Comparison of ENCODE assay signal across 22 cellular contexts in the genomic region with DNA sequence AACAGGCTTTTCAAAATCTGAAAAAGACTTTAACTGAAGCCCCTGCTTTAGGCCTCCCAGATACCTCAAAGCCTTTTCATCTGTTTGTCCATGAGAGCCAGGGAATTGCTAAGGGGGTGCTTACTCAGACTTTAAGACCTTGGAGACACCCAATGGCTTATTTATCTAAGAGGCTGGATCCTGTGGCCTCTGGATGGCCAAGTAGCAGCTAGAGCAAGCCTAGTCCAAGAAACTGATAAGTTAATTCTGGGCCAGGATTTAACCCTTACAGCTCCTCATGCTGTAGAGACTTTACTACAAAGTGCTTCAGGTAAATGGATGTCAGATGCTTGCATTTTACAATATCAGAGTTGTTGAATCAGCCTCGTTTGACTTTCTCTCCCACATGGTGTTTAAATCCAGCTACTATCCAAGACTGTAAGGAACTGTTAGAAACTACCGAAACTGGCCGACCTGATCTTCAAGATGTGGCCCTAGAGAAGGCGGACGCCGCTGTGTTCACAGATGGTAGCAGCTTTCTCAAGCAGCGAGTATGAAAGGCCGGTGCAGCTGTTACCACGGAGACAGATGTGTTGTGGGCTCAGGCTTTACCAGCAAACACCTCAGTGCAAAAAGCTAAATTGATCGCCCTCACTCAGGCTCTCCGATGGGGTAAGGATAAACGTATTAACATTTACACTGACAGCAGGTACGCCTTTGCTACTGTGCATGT. TPM values are rescaled to one million over a fixed set of nuclear protein-coding genes. Genes with fewer than 3 reads are reported as not detected.
DNase-seq lines count a peak whose midpoint lies in the region; ATAC-seq lines count a peak whose summit lies in the region.
"Had no signal": no experiment of that assay in that cellular context is flagged by ENCODE, and none has a peak within 500 bp of the region (broad histone marks: within the 10 kb centered on the region; RNA-seq: fewer than 3 reads in every experiment).

No MANE protein-coding gene starts in this region.

- H2AFZ ChIP-seq in neuronal stem cell (ENCODE audit: low read length) = no peak overlapping the region
- H2AFZ ChIP-seq: parathyroid adenoma had no signal

- H3K27me3 ChIP-seq in CD8-positive, alpha-beta memory T cell (ENCODE audit: insufficient read depth, low read length, poor library complexity, severe bottlenecking) = no peaks in the 10 kb centered on the region
- H3K27me3 ChIP-seq in HUES6 (ENCODE audit: control insufficient read depth, insufficient read depth, low read length) (no peaks in the 10 kb centered on the region), neuronal stem cell (ENCODE audit: control insufficient read depth in 3 of 3, insufficient read depth in 3 of 3, low read depth in 1 of 3, low read length in 3 of 3) (no peaks in the 10 kb centered on the region)

- WGBS in neuronal stem cell (ENCODE audit: extremely low coverage in 2 of 2, insufficient read length in 2 of 2, insufficient replicate concordance in 1 of 2), 2 donors = no CpG with 5 or more reads among the region's 13 CpGs

- H2BK5ac ChIP-seq in neuronal stem cell (ENCODE audit: low read length) = no peak overlapping the region

- H3K27me3 Mint-ChIP-seq in CD8-positive, alpha-beta memory T cell = no peaks in the 10 kb centered on the region

- peak overlapping the region in 1 of 8 donors; percentile 75 for H3K27ac Mint-ChIP-seq in CD8-positive, alpha-beta memory T cell
- H3K27ac Mint-ChIP-seq: CD14-positive monocyte had no signal

- H3K23ac ChIP-seq in neuronal stem cell (ENCODE audit: low read depth, low read length, poor library complexity) = peak overlapping the region; percentile 59

- peak overlapping the region; percentile 59 for H3K27ac ChIP-seq in CD8-positive, alpha-beta memory T cell (ENCODE audit: low read depth, low read length)
- H3K27ac ChIP-seq in HUES6 (ENCODE audit: low read depth, low read length) = peak overlapping the region; percentile 86; the same call in 1 of the 2 replicates
- H3K27ac ChIP-seq in neuronal stem cell (replicated peaks; ENCODE audit: low read length) = no peak overlapping the region
- H3K27ac ChIP-seq: parathyroid adenoma, VCaP had no signal

- H4K91ac ChIP-seq in neuronal stem cell (ENCODE audit: low read depth, low read length, poor library complexity) = no peak overlapping the region

- no peak overlapping the region for H3K4ac ChIP-seq in neuronal stem cell (ENCODE audit: low read length)

- H3K79me1 ChIP-seq in neuronal stem cell (ENCODE audit: low read depth, low read length) = peaks cover 2% of the 10 kb centered on the region

- peak overlapping the region; percentile 85 for H3K9ac ChIP-seq in HUES6 (ENCODE audit: low read length)
- H3K9ac ChIP-seq in neuronal stem cell (ENCODE audit: low read depth, low read length, poor library complexity) = no peak overlapping the region
- H3K9ac ChIP-seq: parathyroid adenoma had no signal

- H3K36me3 ChIP-seq in CD8-positive, alpha-beta memory T cell (ENCODE audit: insufficient read depth, low read length) = no peaks in the 10 kb centered on the region
- H3K36me3 ChIP-seq in HUES6 (ENCODE audit: control insufficient read depth, insufficient read depth, low read length) = peaks cover 3% of the 10 kb centered on the region; the same call in 1 of the 2 replicates
- peaks cover 2 to 15% of the 10 kb centered on the region in 2 donors for H3K36me3 ChIP-seq in neuronal stem cell (replicated peaks in 1 of 2; ENCODE audit: control insufficient read depth in 2 of 2, insufficient read depth in 2 of 2, low read length in 2 of 2)

- DNase-seq in CD8-positive, alpha-beta memory T cell = no peak
- DNase-seq in fibroblast of peridontal ligament (ENCODE audit: extremely low read depth) (peak; percentile 6), neuronal stem cell (ENCODE audit: low spot score) (no peak), ecto neural progenitor cell (ENCODE audit: low spot score) (no peak), 8988T (no peak)
- DNase-seq in activated effector memory CD4-positive, alpha-beta T cell treated with Interleukin-2 at 50 U/mL for 16 hours = no peak
- DNase-seq: activated CD4-positive, alpha-beta T cell treated with anti-CD3 and anti-CD28 coated beads, Interleukin-2, amount 50 U/mL, for 48 hours; activated gamma-delta T cell treated with Interleukin-2 at 50 U/mL for 16 hours; amygdala; central memory CD4-positive, alpha-beta T cell; Karpas-422; NCI-H1092 treated with DMSO at 0.1 percent for 48 hours; NCI-H2029 treated with DMSO at 0.1 percent for 48 hours; NCI-H510A; stimulated activated CD4-positive, alpha-beta T cell treated with anti-CD3 and anti-CD28 coated beads, Interleukin-4, amount 100 ng/mL, for 4 hours; T-helper 2 cell had no signal

- H3K4me3 Mint-ChIP-seq in CD8-positive, alpha-beta memory T cell = peak overlapping the region in 1 of 7 donors; percentile 30
- H3K4me3 Mint-ChIP-seq: CD14-positive monocyte had no signal

- no peak overlapping the region for H4K8ac ChIP-seq in neuronal stem cell (ENCODE audit: low read depth, low read length)

- H3K14ac ChIP-seq in neuronal stem cell (ENCODE audit: low read length) = no peak overlapping the region

- H3K9me3 ChIP-seq in CD8-positive, alpha-beta memory T cell (ENCODE audit: low read length) = no peaks in the 10 kb centered on the region
- H3K9me3 ChIP-seq in HUES6 (ENCODE audit: control insufficient read depth, insufficient read depth, low read depth, low read length) (no peaks in the 10 kb centered on the region), neuronal stem cell (replicated peaks in 1 of 2; ENCODE audit: control insufficient read depth in 2 of 2, insufficient read depth in 1 of 2, low read depth in 1 of 2, low read length in 2 of 2) (no peaks in the 10 kb centered on the region)

- no peaks in the 10 kb centered on the region for H3K9me3 Mint-ChIP-seq in CD8-positive, alpha-beta memory T cell

- no peak overlapping the region for H2BK120ac ChIP-seq in neuronal stem cell (ENCODE audit: low read depth, low read length)

- H2BK12ac ChIP-seq in neuronal stem cell (ENCODE audit: low read length) = no peak overlapping the region

- no peak for ATAC-seq in GM19324 (IDR thresholded peaks at IDR 0.05; ENCODE audit: low FRiP score, unreplicated experiment)
- ATAC-seq: esophagus mucosa had no signal

- H3K4me1 Mint-ChIP-seq in CD8-positive, alpha-beta memory T cell = peaks cover 14 to 24% (median 15%) of the 10 kb centered on the region in 3 donors

- H3K4me1 ChIP-seq in CD8-positive, alpha-beta memory T cell (ENCODE audit: insufficient read depth, low read length) = peaks cover 8% of the 10 kb centered on the region
- H3K4me1 ChIP-seq in HUES6 (ENCODE audit: control insufficient read depth, insufficient read depth, low read length) = peaks cover 58% of the 10 kb centered on the region
- peaks cover 0 to 5% of the 10 kb centered on the region in 2 donors for H3K4me1 ChIP-seq in neuronal stem cell (ENCODE audit: control insufficient read depth in 2 of 2, insufficient read depth in 1 of 2, low read depth in 1 of 2, low read length in 2 of 2)
- H3K4me1 ChIP-seq: parathyroid adenoma had no signal

- H3K18ac ChIP-seq in neuronal stem cell (ENCODE audit: low read length) = no peak overlapping the region

- POLR2A ChIA-PET in CD8-positive, alpha-beta memory T cell (lab: Charles Lee) = no interaction called here

- H3K4me3 ChIP-seq in CD8-positive, alpha-beta memory T cell (ENCODE audit: low read length) = no peak overlapping the region
- H3K4me3 ChIP-seq in HUES6 (ENCODE audit: low read depth, low read length) (no peak overlapping the region), neuronal stem cell (ENCODE audit: low read length in 2 of 2) (no peak overlapping the region)

- no peak overlapping the region for H2AK5ac ChIP-seq in neuronal stem cell (ENCODE audit: low read depth, low read length)

- peaks cover 0 to 5% (median 3%) of the 10 kb centered on the region in 3 donors for H3K36me3 Mint-ChIP-seq in CD8-positive, alpha-beta memory T cell

- H2BK15ac ChIP-seq in neuronal stem cell (ENCODE audit: low read length) = no peak overlapping the region

- no peak overlapping the region for H3K4me2 ChIP-seq in neuronal stem cell (ENCODE audit: insufficient read depth, low read length, poor library complexity, severe bottlenecking)

- CTCF ChIA-PET in CD8-positive, alpha-beta memory T cell (lab: Charles Lee) = no interaction called here

RNA-seq across cellular contexts. Expression of gene DET1, which starts 3.3 kb away (rescaled TPM):
- 1 to 10 TPM; 1.8 to 2.8 TPM for total RNA-seq in CD8-positive, alpha-beta memory T cell
- 1.4 TPM for polyA plus RNA-seq in CD8-positive, alpha-beta memory T cell
- 9.6 TPM for polyA plus RNA-seq in neuronal stem cell (2013, experiment 1 of 2)
- polyA plus RNA-seq in neuronal stem cell (2013, experiment 2 of 2) = 8.6 TPM
